1 cellular context compared by ENCODE assay signal in genomic region chr1:247246325-247247115, GRCh38.
TF ChIP-seq lines count a peak whose summit lies in the region.

No MANE protein-coding gene starts in this region.

TF ChIP-seq in K562, 482 proteins besides CTCF, POLR2A, EP300 and RAD21 (continued from another document):
- TF ChIP-seq, protein P1, sequence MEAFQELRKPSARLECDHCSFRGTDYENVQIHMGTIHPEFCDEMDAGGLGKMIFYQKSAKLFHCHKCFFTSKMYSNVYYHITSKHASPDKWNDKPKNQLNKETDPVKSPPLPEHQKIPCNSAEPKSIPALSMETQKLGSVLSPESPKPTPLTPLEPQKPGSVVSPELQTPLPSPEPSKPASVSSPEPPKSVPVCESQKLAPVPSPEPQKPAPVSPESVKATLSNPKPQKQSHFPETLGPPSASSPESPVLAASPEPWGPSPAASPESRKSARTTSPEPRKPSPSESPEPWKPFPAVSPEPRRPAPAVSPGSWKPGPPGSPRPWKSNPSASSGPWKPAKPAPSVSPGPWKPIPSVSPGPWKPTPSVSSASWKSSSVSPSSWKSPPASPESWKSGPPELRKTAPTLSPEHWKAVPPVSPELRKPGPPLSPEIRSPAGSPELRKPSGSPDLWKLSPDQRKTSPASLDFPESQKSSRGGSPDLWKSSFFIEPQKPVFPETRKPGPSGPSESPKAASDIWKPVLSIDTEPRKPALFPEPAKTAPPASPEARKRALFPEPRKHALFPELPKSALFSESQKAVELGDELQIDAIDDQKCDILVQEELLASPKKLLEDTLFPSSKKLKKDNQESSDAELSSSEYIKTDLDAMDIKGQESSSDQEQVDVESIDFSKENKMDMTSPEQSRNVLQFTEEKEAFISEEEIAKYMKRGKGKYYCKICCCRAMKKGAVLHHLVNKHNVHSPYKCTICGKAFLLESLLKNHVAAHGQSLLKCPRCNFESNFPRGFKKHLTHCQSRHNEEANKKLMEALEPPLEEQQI (IDR thresholded peaks at IDR 0.05) = 0 out of 2 replicates have a peak, but pooled peaks have one; percentile 19
- TF ChIP-seq HLTF (IDR thresholded peaks at IDR 0.05) (peak; percentile 98), ZBTB5 (IDR thresholded peaks at IDR 0.05) (0 out of 2 replicates have a peak, but pooled peaks have one; percentile 27), NCOA1 (IDR thresholded peaks at IDR 0.05; ENCODE audit: low read depth) (no peak), TRIM24 (IDR thresholded peaks at IDR 0.05) (peak; percentile 12 to 55; a peak in 3 of 4 replicates), MEF2A (IDR thresholded peaks at IDR 0.05; ENCODE audit: control insufficient read depth, low read depth, low read length) (no peak), CBX3 (IDR thresholded peaks at IDR 0.05; ENCODE audit: borderline replicate concordance in 1 of 2, low read length in 2 of 2) (peak in 1 of 2 experiments; percentile 84; a peak in 2 of 3 replicates), TRIM28 (IDR thresholded peaks at IDR 0.05) (peak; percentile 93; the same call in 1 of the 2 replicates), EHMT2 (IDR thresholded peaks at IDR 0.05) (no peak), ZNF12 (CRISPR knock-in tag; IDR thresholded peaks at IDR 0.05) (no peak)
- TF ChIP-seq, protein P2, sequence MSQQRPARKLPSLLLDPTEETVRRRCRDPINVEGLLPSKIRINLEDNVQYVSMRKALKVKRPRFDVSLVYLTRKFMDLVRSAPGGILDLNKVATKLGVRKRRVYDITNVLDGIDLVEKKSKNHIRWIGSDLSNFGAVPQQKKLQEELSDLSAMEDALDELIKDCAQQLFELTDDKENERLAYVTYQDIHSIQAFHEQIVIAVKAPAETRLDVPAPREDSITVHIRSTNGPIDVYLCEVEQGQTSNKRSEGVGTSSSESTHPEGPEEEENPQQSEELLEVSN (IDR thresholded peaks at IDR 0.05; ENCODE audit: borderline replicate concordance in 1 of 2, extremely low read depth in 1 of 2, insufficient read depth in 1 of 2, insufficient read length in 1 of 2, low read depth in 1 of 2, low read length in 1 of 2, poor library complexity in 1 of 2, severe bottlenecking in 1 of 2) = no peak
- TF ChIP-seq, protein P3, sequence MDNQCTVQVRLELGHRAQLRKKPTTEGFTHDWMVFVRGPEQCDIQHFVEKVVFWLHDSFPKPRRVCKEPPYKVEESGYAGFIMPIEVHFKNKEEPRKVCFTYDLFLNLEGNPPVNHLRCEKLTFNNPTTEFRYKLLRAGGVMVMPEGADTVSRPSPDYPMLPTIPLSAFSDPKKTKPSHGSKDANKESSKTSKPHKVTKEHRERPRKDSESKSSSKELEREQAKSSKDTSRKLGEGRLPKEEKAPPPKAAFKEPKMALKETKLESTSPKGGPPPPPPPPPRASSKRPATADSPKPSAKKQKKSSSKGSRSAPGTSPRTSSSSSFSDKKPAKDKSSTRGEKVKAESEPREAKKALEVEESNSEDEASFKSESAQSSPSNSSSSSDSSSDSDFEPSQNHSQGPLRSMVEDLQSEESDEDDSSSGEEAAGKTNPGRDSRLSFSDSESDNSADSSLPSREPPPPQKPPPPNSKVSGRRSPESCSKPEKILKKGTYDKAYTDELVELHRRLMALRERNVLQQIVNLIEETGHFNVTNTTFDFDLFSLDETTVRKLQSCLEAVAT (IDR thresholded peaks at IDR 0.05) = 0 out of 4 replicates have a peak, but pooled peaks of 1 of the 2 experiments have one; percentile 30
- TF ChIP-seq, protein P4, sequence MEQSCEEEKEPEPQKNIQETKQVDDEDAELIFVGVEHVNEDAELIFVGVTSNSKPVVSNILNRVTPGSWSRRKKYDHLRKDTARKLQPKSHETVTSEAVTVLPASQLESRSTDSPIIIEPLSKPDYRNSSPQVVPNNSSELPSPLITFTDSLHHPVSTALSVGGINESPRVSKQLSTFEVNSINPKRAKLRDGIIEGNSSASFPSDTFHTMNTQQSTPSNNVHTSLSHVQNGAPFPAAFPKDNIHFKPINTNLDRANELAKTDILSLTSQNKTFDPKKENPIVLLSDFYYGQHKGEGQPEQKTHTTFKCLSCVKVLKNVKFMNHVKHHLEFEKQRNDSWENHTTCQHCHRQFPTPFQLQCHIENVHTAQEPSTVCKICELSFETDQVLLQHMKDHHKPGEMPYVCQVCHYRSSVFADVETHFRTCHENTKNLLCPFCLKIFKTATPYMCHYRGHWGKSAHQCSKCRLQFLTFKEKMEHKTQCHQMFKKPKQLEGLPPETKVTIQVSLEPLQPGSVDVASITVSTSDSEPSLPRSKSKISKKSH (CRISPR knock-in tag; IDR thresholded peaks at IDR 0.05) = peak; percentile 76; the same call in 1 of the 2 replicates
